8 cellular contexts compared by ENCODE assay signal in genomic region chr20:25247666-25248500, GRCh38. TPM values are rescaled to one million over a fixed set of nuclear protein-coding genes. Genes with fewer than 3 reads are reported as not detected.
DNase-seq lines count a peak whose midpoint lies in the region; ATAC-seq and TF ChIP-seq lines count a peak whose summit lies in the region.

Gene PYGB, plus strand, starts transcription at chr20:25248085. Its CDS starts 94 bp downstream, at chr20:25248179.

- TF ChIP-seq CTCF in right atrium auricular region (IDR thresholded peaks at IDR 0.05) (no peak), psoas muscle (IDR thresholded peaks at IDR 0.05) (no peak), uterus (IDR thresholded peaks at IDR 0.05) (peak in 2 of 4 experiments; percentile 10 to 14)

- intact Hi-C loops in T-helper 2 cell treated with Interferon-gamma antibody and Interleukin-4, amounts not matched to agents 100 ng/mL and 5 ng/mL, for 36 hours (cut with micrococcal nuclease): loop anchor here (1.0 to 5.0 kb wide), 5 partner anchors 53 to 449 kb away; partner anchors contain the start of genes ABHD12, ACSS1, APMAP and ENTPD6
- intact Hi-C loops in psoas muscle (cut with DNase I): loop anchor here (5.0 kb wide), 1 partner anchor 51 kb away; the partner anchor contains the start of gene ENTPD6 (in 2 of the 2)
- intact Hi-C loops in uterus (cut with DNase I; ENCODE audit: low total_unique reads): no loop called here

- H3K36me3 ChIP-seq in right atrium auricular region: peaks cover 5% of the 10 kb centered on the region
- H3K36me3 ChIP-seq in psoas muscle (ENCODE audit: insufficient read depth in 1 of 2, low read depth in 1 of 2): no peaks in the 10 kb centered on the region
- H3K36me3 ChIP-seq in uterus: no peaks in the 10 kb centered on the region

- H3K27me3 ChIP-seq in right atrium auricular region (no peaks in the 10 kb centered on the region), psoas muscle (ENCODE audit: insufficient read depth in 3 of 3, low read length in 2 of 3) (no peaks in the 10 kb centered on the region), uterus (no peaks in the 10 kb centered on the region)

- H3K9me3 ChIP-seq in right atrium auricular region (no peaks in the 10 kb centered on the region), psoas muscle (peaks cover 4% of the 10 kb centered on the region), uterus (no peaks in the 10 kb centered on the region)

- WGBS in psoas muscle, 3 donors: 0% methylated on average over 46 to 105 of the region's 105 CpGs

- H3K4me1 ChIP-seq in right atrium auricular region: peaks cover 0 to 57% of the 10 kb centered on the region in 2 donors
- peaks cover 23% of the 10 kb centered on the region for H3K4me1 ChIP-seq in psoas muscle
- peaks cover 0 to 18% of the 10 kb centered on the region in 2 donors for H3K4me1 ChIP-seq in uterus

- ATAC-seq in GM18498 (IDR thresholded peaks at IDR 0.05; ENCODE audit: unreplicated experiment): peak; percentile 77
- ATAC-seq in HG02852 (IDR thresholded peaks at IDR 0.05; ENCODE audit: unreplicated experiment): peak; percentile 69
- ATAC-seq in psoas muscle: peak; percentile 92 to 96 (median 94)

- DNase-seq in NCI-H146 treated with DMSO at 0.1 percent for 48 hours (lab: John Stamatoyannopoulos, UW; ENCODE audit: unreplicated experiment): peak; percentile 71
- peak; percentile 81 for DNase-seq in right atrium auricular region (ENCODE audit: low spot score)
- peak; percentile 71 to 86 for DNase-seq in psoas muscle
- DNase-seq in uterus: peak; percentile 66 to 83

- H3K27ac ChIP-seq in angular gyrus (ENCODE audit: low read depth, low read length) (peak within 1 kb of the TSS; percentile 93), right atrium auricular region (peak within 1 kb of the TSS; percentile 96 to 97), psoas muscle (peak within 1 kb of the TSS; percentile 90), uterus (peak within 1 kb of the TSS; percentile 86 to 96)

- H3K4me3 ChIP-seq in right atrium auricular region (peak within 1 kb of the TSS; percentile 85 to 92), psoas muscle (peak within 1 kb of the TSS; percentile 75), uterus (peak within 1 kb of the TSS; percentile 60 to 89)

- peak; percentile 78 to 92 for TF ChIP-seq POLR2A in uterus (IDR thresholded peaks at IDR 0.05)

RNA-seq across cellular contexts. Expression of gene PYGB, which starts in this region (rescaled TPM):
- total RNA-seq in T-helper 2 cell treated with Interferon-gamma antibody and Interleukin-4, amounts not matched to agents 100 ng/mL and 5 ng/mL, for 36 hours: 32.2 and 32.3 TPM in 2 replicates
- 100 to 1,000 TPM; 145 to 174 TPM for total RNA-seq in right atrium auricular region
- 10 to 100 TPM in 2 of 4 donors, 1 to 10 TPM in 2; 7.8 to 22.3 (median 10.6) TPM for total RNA-seq in psoas muscle
- polyA plus RNA-seq in psoas muscle: 1 to 10 TPM; 4.9 to 9.5 (median 8.6) TPM
- total RNA-seq in uterus: 10 to 100 TPM; 26.2 to 87.9 (median 49.8) TPM

Comparison
In these comparisons a context has a peak if more than half of its experiments do, and no peak if none do; other contexts are left out.
1. Peak in every context shown above with its lines: DNase-seq, ATAC-seq, H3K4me3 ChIP-seq and H3K27ac ChIP-seq.